12 cellular contexts compared by ENCODE assay signal in the genomic region with DNA sequence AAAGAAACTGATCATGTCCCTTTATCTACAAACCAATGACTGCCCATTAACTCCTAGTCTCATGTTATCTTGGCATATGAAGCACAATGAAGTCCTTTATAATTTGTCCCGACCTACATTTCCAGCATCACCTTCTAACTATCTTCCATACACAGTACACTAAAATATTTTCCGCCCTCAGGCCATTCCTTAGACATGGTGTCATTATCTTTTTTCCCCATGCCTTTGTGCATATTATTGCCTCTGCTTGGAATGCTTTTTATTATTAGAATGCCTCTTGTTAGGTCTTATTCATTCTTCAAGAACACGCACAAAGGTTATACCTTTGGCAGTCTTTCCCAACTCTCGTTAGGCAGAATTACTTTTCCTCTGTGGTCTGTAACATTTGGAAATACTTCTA.
"Had no signal": no experiment of that assay in that cellular context is flagged by ENCODE, and none has a peak within 500 bp of the region (broad histone marks: within the 10 kb centered on the region; RNA-seq: fewer than 3 reads in every experiment).

No MANE protein-coding gene starts in this region.

- H3K27ac ChIP-seq: foreskin keratinocyte, left ventricle myocardium inferior, sigmoid colon had no signal

- DNase-seq: activated T-cell treated with anti-CD3 and anti-CD28 coated beads, Interleukin-2, amount 50 U/mL, for 1 hour; effector CD4-positive, alpha-beta T cell; erythroblast; left ventricle myocardium inferior; natural killer cell; retina; sigmoid colon; stimulated activated CD4-positive, alpha-beta T cell treated with anti-CD3 and anti-CD28 coated beads, Interleukin-2, amount 100 ng/mL, for 48 hours; stimulated activated CD8-positive, alpha-beta memory T cell treated with anti-CD3 and anti-CD28 coated beads, Interleukin-4, amount 100 ng/mL, for 48 hours; stimulated activated naive B cell treated with anti-CD40 and anti-IgM and Interleukin-4, amounts not matched to agents 10 μg/mL and 1 μg/mL and 100 μg/mL, for 72 hours had no signal

- H3K4me1 ChIP-seq: foreskin keratinocyte, left ventricle myocardium inferior, sigmoid colon had no signal

- ATAC-seq: activated T-helper 17 cell treated with anti-CD3 and anti-CD28 coated beads, Interleukin-2, amount 50 U/mL, for 72 hours; foreskin keratinocyte; natural killer cell; stimulated activated naive B cell treated with anti-CD40 and anti-IgM and Interleukin-4, amounts not matched to agents 10 μg/mL and 1 μg/mL and 100 μg/mL, for 72 hours had no signal

- H3K27me3 ChIP-seq: foreskin keratinocyte, sigmoid colon had no signal

- H3K9me3 ChIP-seq: left ventricle myocardium inferior, sigmoid colon had no signal

- H3K4me3 ChIP-seq: left ventricle myocardium inferior, sigmoid colon had no signal
